ENCODE assay signal across 21 cellular contexts in genomic region chr5:96654209-96654608, GRCh38.
"Had no signal": no experiment of that assay in that cellular context is flagged by ENCODE, and none has a peak within 500 bp of the region (broad histone marks: within the 10 kb centered on the region; RNA-seq: fewer than 3 reads in every experiment).

No MANE protein-coding gene starts in this region.

- H3K9me3 ChIP-seq: esophagus squamous epithelium, left lung, mucosa of descending colon, neutrophil, tibial nerve had no signal

- DNase-seq: activated CD4-positive, alpha-beta T cell treated with anti-CD3 and anti-CD28 coated beads, Interleukin-2, amount 10 ng/mL, durations not matched to agents 7 days and 5 days; activated effector memory CD4-positive, alpha-beta T cell treated with Interleukin-2 at 50 U/mL for 16 hours; amniotic stem cell; caudate nucleus; effector CD4-positive, alpha-beta T cell; esophagus squamous epithelium; left lung; mammary epithelial cell; mucosa of descending colon; naive thymus-derived CD4-positive, alpha-beta T cell; stimulated activated CD4-positive, alpha-beta T cell treated with anti-CD3 and anti-CD28 coated beads, Interleukin-4, amount 100 ng/mL, for 1 hour; stimulated activated naive CD4-positive, alpha-beta T cell treated with Interleukin-2 at 50 U/mL for 16 hours; substantia nigra; SW 1271 had no signal

- ATAC-seq: activated naive CD4-positive, alpha-beta T cell treated with anti-CD3 and anti-CD28 coated beads, Interleukin-2, amount 50 U/mL, for 72 hours; left lung; mucosa of descending colon; naive thymus-derived CD4-positive, alpha-beta T cell had no signal

- H3K36me3 ChIP-seq: esophagus squamous epithelium, left lung, neutrophil, tibial nerve had no signal

- H3K27ac Mint-ChIP-seq: activated naive CD4-positive, alpha-beta T cell treated with anti-CD3 and anti-CD28 coated beads, Interleukin-2, amount 50 U/mL, for 72 hours had no signal

- H3K4me3 Mint-ChIP-seq: activated CD4-positive, alpha-beta T cell treated with anti-CD3 and anti-CD28 coated beads, Interleukin-2, amount 10 ng/mL, durations not matched to agents 7 days and 5 days had no signal

- H3K9me3 Mint-ChIP-seq: activated CD4-positive, alpha-beta T cell treated with anti-CD3 and anti-CD28 coated beads, Interleukin-2, amount 10 ng/mL, durations not matched to agents 7 days and 5 days; activated naive CD4-positive, alpha-beta T cell treated with anti-CD3 and anti-CD28 coated beads, Interleukin-2, amount 50 U/mL, for 72 hours; naive thymus-derived CD4-positive, alpha-beta T cell had no signal

- H3K27me3 ChIP-seq: esophagus squamous epithelium, hepatocyte, left lung, tibial nerve had no signal

- H2AFZ ChIP-seq: hepatocyte had no signal

- FAIRE-seq: endothelial cell of umbilical vein, keratinocyte had no signal

- H3K36me3 Mint-ChIP-seq: activated naive CD4-positive, alpha-beta T cell treated with anti-CD3 and anti-CD28 coated beads, Interleukin-2, amount 50 U/mL, for 72 hours had no signal

- H3K79me2 ChIP-seq: hepatocyte had no signal

- H3K4me3 ChIP-seq: coronary artery, esophagus squamous epithelium, hepatocyte, left lung, mucosa of descending colon, tibial nerve had no signal

- H3K27ac ChIP-seq: coronary artery, hepatocyte, left lung, neutrophil, tibial nerve had no signal
